1 cellular context compared by ENCODE assay signal in genomic region chr1:37553927-37554808, GRCh38.
A peak's percentile ranks its signal among the peaks of the same experiment; 100 is the strongest.
TF ChIP-seq lines count a peak whose summit lies in the region.

A gene with protein sequence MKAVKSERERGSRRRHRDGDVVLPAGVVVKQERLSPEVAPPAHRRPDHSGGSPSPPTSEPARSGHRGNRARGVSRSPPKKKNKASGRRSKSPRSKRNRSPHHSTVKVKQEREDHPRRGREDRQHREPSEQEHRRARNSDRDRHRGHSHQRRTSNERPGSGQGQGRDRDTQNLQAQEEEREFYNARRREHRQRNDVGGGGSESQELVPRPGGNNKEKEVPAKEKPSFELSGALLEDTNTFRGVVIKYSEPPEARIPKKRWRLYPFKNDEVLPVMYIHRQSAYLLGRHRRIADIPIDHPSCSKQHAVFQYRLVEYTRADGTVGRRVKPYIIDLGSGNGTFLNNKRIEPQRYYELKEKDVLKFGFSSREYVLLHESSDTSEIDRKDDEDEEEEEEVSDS (minus strand): TSS chr1:37554293. CDS start chr1:37554229, 64 bp downstream.

TF ChIP-seq in K562, 482 proteins besides CTCF, POLR2A, EP300 and RAD21 (continued from another document and continues in another):
- TF ChIP-seq TCF7L2 (IDR thresholded peaks at IDR 0.05; ENCODE audit: low read depth, low read length): peak; percentile 58; the same call in 1 of the 2 replicates
- TF ChIP-seq GABPB1 (CRISPR knock-in tag; IDR thresholded peaks at IDR 0.05): peak; percentile 96
- no peak for TF ChIP-seq DMBX1 (CRISPR knock-in tag; IDR thresholded peaks at IDR 0.05; ENCODE audit: borderline replicate concordance)
- TF ChIP-seq SIX5 (IDR thresholded peaks at IDR 0.05; ENCODE audit: borderline replicate concordance in 1 of 2, insufficient read depth in 1 of 2, low read depth in 1 of 2, low read length in 2 of 2): peak; percentile 31 to 51
- TF ChIP-seq EHMT2 (IDR thresholded peaks at IDR 0.05): peak; percentile 45; the same call in 1 of the 2 replicates
- TF ChIP-seq KDM4B (IDR thresholded peaks at IDR 0.05; ENCODE audit: borderline replicate concordance in 2 of 2, low read depth in 1 of 2): peak in 1 of 2 experiments; percentile 91; a peak in 1 of 4 replicates
- peak; percentile 71; the same call in 1 of the 2 replicates for TF ChIP-seq REST (CRISPR knock-in tag; IDR thresholded peaks at IDR 0.05; ENCODE audit: low read depth)
- no peak for TF ChIP-seq ZNF699 (CRISPR knock-in tag; IDR thresholded peaks at IDR 0.05; ENCODE audit: insufficient replicate concordance)
- TF ChIP-seq ZNF766 (CRISPR knock-in tag; conservative IDR thresholded peaks at IDR 0.05): 0 out of 2 replicates have a peak, but pooled peaks have one; percentile 8
- TF ChIP-seq SMARCA5 (IDR thresholded peaks at IDR 0.05): peak; percentile 98
- TF ChIP-seq FOXO4 (CRISPR knock-in tag; IDR thresholded peaks at IDR 0.05): 0 out of 2 replicates have a peak, but pooled peaks have one; percentile 33
- no peak for TF ChIP-seq SAFB (IDR thresholded peaks at IDR 0.05; ENCODE audit: borderline replicate concordance, low read depth, low read length)
- TF ChIP-seq FOXM1 (IDR thresholded peaks at IDR 0.05; ENCODE audit: low read depth): peak; percentile 99
- peak; percentile 99 for TF ChIP-seq FOXM1 (CRISPR knock-in tag; IDR thresholded peaks at IDR 0.05; ENCODE audit: low read depth)
- TF ChIP-seq FOXA1 (IDR thresholded peaks at IDR 0.05; ENCODE audit: borderline replicate concordance): no peak
- no peak for TF ChIP-seq FUS (optimal IDR thresholded peaks at IDR 0.05; ENCODE audit: low read depth, low read length)
- TF ChIP-seq, protein P1, sequence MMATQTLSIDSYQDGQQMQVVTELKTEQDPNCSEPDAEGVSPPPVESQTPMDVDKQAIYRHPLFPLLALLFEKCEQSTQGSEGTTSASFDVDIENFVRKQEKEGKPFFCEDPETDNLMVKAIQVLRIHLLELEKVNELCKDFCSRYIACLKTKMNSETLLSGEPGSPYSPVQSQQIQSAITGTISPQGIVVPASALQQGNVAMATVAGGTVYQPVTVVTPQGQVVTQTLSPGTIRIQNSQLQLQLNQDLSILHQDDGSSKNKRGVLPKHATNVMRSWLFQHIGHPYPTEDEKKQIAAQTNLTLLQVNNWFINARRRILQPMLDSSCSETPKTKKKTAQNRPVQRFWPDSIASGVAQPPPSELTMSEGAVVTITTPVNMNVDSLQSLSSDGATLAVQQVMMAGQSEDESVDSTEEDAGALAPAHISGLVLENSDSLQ (IDR thresholded peaks at IDR 0.05): peak; percentile 73
- peak; percentile 55; the same call in 1 of the 2 replicates for TF ChIP-seq ARID1B (IDR thresholded peaks at IDR 0.05)
- TF ChIP-seq SMAD3 (CRISPR knock-in tag; conservative IDR thresholded peaks at IDR 0.05): 0 out of 2 replicates have a peak, but pooled peaks have one; percentile 4
- TF ChIP-seq, protein P2, sequence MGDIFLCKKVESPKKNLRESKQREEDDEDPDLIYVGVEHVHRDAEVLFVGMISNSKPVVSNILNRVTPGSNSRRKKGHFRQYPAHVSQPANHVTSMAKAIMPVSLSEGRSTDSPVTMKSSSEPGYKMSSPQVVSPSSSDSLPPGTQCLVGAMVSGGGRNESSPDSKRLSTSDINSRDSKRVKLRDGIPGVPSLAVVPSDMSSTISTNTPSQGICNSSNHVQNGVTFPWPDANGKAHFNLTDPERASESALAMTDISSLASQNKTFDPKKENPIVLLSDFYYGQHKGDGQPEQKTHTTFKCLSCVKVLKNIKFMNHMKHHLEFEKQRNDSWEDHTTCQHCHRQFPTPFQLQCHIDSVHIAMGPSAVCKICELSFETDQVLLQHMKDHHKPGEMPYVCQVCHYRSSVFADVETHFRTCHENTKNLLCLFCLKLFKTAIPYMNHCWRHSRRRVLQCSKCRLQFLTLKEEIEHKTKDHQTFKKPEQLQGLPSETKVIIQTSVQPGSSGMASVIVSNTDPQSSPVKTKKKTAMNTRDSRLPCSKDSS (IDR thresholded peaks at IDR 0.05; ENCODE audit: low read depth, partially characterized antibody): peak; percentile 83
- TF ChIP-seq CBX5 (IDR thresholded peaks at IDR 0.05; ENCODE audit: borderline replicate concordance, low read depth): peak; percentile 88
- TF ChIP-seq, protein P3, sequence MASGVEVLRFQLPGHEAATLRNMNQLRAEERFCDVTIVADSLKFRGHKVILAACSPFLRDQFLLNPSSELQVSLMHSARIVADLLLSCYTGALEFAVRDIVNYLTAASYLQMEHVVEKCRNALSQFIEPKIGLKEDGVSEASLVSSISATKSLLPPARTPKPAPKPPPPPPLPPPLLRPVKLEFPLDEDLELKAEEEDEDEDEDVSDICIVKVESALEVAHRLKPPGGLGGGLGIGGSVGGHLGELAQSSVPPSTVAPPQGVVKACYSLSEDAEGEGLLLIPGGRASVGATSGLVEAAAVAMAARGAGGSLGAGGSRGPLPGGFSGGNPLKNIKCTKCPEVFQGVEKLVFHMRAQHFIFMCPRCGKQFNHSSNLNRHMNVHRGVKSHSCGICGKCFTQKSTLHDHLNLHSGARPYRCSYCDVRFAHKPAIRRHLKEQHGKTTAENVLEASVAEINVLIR (CRISPR knock-in tag; IDR thresholded peaks at IDR 0.05): peak; percentile 84
- TF ChIP-seq RBM39 (optimal IDR thresholded peaks at IDR 0.05; ENCODE audit: low read depth, low read length): no peak
- TF ChIP-seq, protein P4, sequence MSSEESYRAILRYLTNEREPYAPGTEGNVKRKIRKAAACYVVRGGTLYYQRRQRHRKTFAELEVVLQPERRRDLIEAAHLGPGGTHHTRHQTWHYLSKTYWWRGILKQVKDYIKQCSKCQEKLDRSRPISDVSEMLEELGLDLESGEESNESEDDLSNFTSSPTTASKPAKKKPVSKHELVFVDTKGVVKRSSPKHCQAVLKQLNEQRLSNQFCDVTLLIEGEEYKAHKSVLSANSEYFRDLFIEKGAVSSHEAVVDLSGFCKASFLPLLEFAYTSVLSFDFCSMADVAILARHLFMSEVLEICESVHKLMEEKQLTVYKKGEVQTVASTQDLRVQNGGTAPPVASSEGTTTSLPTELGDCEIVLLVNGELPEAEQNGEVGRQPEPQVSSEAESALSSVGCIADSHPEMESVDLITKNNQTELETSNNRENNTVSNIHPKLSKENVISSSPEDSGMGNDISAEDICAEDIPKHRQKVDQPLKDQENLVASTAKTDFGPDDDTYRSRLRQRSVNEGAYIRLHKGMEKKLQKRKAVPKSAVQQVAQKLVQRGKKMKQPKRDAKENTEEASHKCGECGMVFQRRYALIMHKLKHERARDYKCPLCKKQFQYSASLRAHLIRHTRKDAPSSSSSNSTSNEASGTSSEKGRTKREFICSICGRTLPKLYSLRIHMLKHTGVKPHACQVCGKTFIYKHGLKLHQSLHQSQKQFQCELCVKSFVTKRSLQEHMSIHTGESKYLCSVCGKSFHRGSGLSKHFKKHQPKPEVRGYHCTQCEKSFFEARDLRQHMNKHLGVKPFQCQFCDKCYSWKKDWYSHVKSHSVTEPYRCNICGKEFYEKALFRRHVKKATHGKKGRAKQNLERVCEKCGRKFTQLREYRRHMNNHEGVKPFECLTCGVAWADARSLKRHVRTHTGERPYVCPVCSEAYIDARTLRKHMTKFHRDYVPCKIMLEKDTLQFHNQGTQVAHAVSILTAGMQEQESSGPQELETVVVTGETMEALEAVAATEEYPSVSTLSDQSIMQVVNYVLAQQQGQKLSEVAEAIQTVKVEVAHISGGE (CRISPR knock-in tag; IDR thresholded peaks at IDR 0.05): peak in 2 of 3 experiments; percentile 21 to 68; a peak in 1 of 6 replicates
- TF ChIP-seq USF2 (CRISPR knock-in tag; IDR thresholded peaks at IDR 0.05): peak; percentile 97
- TF ChIP-seq SNRNP70 (optimal IDR thresholded peaks at IDR 0.05; ENCODE audit: low read depth, low read length): no peak
- TF ChIP-seq PML (IDR thresholded peaks at IDR 0.05; ENCODE audit: low read length): peak; percentile 87
- no peak for TF ChIP-seq HINFP (tag; conservative IDR thresholded peaks at IDR 0.05; ENCODE audit: low read depth)
- peak; percentile 96 for TF ChIP-seq CC2D1A (IDR thresholded peaks at IDR 0.05)
- TF ChIP-seq, protein P5, sequence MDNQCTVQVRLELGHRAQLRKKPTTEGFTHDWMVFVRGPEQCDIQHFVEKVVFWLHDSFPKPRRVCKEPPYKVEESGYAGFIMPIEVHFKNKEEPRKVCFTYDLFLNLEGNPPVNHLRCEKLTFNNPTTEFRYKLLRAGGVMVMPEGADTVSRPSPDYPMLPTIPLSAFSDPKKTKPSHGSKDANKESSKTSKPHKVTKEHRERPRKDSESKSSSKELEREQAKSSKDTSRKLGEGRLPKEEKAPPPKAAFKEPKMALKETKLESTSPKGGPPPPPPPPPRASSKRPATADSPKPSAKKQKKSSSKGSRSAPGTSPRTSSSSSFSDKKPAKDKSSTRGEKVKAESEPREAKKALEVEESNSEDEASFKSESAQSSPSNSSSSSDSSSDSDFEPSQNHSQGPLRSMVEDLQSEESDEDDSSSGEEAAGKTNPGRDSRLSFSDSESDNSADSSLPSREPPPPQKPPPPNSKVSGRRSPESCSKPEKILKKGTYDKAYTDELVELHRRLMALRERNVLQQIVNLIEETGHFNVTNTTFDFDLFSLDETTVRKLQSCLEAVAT (IDR thresholded peaks at IDR 0.05): peak in 1 of 2 experiments; percentile 55; a peak in 1 of 4 replicates
- TF ChIP-seq NFATC3 (IDR thresholded peaks at IDR 0.05): no peak; the same call in 1 of the 2 replicates
- peak; percentile 98 for TF ChIP-seq E2F8 (IDR thresholded peaks at IDR 0.05; ENCODE audit: low read depth, partially characterized antibody)
- TF ChIP-seq E2F6 (IDR thresholded peaks at IDR 0.05; ENCODE audit: borderline replicate concordance in 1 of 2, extremely low read depth in 1 of 2, insufficient read depth in 1 of 2, insufficient read length in 1 of 2, low read depth in 1 of 2, low read length in 1 of 2, poor library complexity in 1 of 2, severe bottlenecking in 1 of 2): peak; percentile 16 to 82
